Comparison of ENCODE assay signal across 8 cellular contexts in the genomic region with DNA sequence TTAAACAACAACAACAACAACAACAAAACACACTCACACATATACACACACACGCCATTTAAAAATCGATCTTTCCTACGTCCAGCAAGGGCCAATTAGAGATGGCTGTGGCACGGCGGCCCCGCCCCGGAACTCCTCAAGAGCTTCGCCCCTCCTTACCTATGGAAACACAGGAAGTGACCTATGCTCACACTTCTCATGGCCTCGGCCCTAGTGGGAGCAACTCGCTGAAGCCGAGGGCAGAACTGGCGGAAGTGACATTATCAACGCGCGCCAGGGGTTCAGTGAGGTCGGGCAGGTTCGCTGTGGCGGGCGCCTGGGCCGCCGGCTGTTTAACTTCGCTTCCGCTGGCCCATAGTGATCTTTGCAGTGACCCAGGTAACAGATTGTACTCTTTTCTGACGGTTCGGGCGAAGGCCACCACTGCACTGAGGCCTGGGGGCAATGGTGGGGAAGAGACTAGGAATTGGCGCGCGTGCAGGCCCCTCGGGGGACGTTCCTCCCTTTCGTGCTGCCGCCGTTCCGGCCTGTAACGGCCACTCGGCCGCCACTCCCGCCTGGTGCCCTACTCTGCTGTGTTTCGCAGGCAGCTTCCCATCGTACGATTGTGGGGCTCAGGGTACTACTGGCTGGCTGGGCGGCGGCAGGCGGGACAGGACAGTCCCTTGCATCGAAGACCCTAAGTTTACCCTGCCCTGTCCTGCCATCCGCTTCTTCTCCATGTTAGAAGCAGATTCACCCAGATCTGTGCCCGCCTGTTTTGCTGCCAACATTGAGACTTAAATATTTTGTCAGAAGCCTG. TPM values are rescaled to one million over a fixed set of nuclear protein-coding genes. Genes with fewer than 3 reads are reported as not detected.
DNase-seq lines count a peak whose midpoint lies in the region; ATAC-seq and TF ChIP-seq lines count a peak whose summit lies in the region.

A gene (plus strand): TSS at position 284 of the 802 bp plus-strand sequence. CDS start 2,661 bp downstream, outside the sequence.

- CTCF ChIA-PET in PC-9 (lab: Charles Lee), result no interaction called here

- H3K79me2 ChIP-seq in PC-9 (ENCODE audit: low read depth), result peaks cover 78% of the 10 kb centered on the region

- no peaks in the 10 kb centered on the region for H3K9me2 ChIP-seq in PC-9 (ENCODE audit: insufficient read depth)

- H3K4me2 ChIP-seq in PC-9, result peak within 1 kb of the TSS; percentile 95

- H3K4me3 ChIP-seq in PC-9, result peak within 1 kb of the TSS; percentile 93

- H4K20me1 ChIP-seq in PC-9 (ENCODE audit: insufficient read depth), result peaks cover 36% of the 10 kb centered on the region

- peaks cover 5% of the 10 kb centered on the region; the same call in 1 of the 2 replicates for H3F3A ChIP-seq in PC-9 (ENCODE audit: insufficient read depth, low read depth)

- TSS peak; percentile 69 for BruUV-seq in PC-9 (replicated peaks; lab: Mats Ljungman, UMichigan)

- TF ChIP-seq POLR2A in erythroblast (IDR thresholded peaks at IDR 0.05; ENCODE audit: low read length), result peak; percentile 84

- in situ Hi-C loops in KBM-7 (cut with MboI; ENCODE audit: low pct_unique_long_range_greater_than_20kb, low sequenced_read_pairs), result no loop called here

- peaks cover 37% of the 10 kb centered on the region for H3K4me1 ChIP-seq in PC-9 (replicated peaks; ENCODE audit: insufficient read depth)

- H3K27me3 ChIP-seq in PC-9 (ENCODE audit: insufficient read depth, low read depth), result no peaks in the 10 kb centered on the region

- intact Hi-C loops in PC-9 (cut with micrococcal nuclease; ENCODE audit: unreplicated experiment), result loop anchor here (2.0 kb wide), 1 partner anchor 31 kb away; a partner anchor contains a TSS

- H2AFZ ChIP-seq in PC-9, result peak within 1 kb of the TSS; percentile 96

- POLR2A ChIA-PET in PC-9 (lab: Charles Lee; ENCODE audit: unreplicated experiment), result interaction anchor here (0.6 kb wide), 2 partner anchors 19 to 853 kb away, joined by 3 to 11 read pairs; no protein-coding TSS in a partner anchor

- peak; percentile 96 for ATAC-seq in GM21723 (IDR thresholded peaks at IDR 0.05; ENCODE audit: unreplicated experiment)

- peak; percentile 94 for DNase-seq in DMS53 treated with DMSO at 0.1 percent for 48 hours (lab: John Stamatoyannopoulos, UW; ENCODE audit: unreplicated experiment)
- peak; percentile 98 for DNase-seq in KBM-7
- peak; percentile 88 to 96 for DNase-seq in PC-9
- peak; percentile 97 for DNase-seq in activated T-cell treated with anti-CD3 and anti-CD28 coated beads, Interleukin-2, amount 50 U/mL, for 1 hour
- peak; percentile 98 to 99 for DNase-seq in erythroblast (lab: John Stamatoyannopoulos, UW)
- DNase-seq in mucosa of gallbladder (ENCODE audit: low spot score), result peak; percentile 98
- DNase-seq in stimulated activated CD8-positive, alpha-beta memory T cell treated with anti-CD3 and anti-CD28 coated beads, Interleukin-4, amount 100 ng/mL, for 4 hours (ENCODE audit: low read depth in 2 of 2, low spot score in 1 of 2), result peak; percentile 96 to 97

- peaks cover 4% of the 10 kb centered on the region for H3K36me3 ChIP-seq in PC-9 (ENCODE audit: low read depth)

- peak within 1 kb of the TSS; percentile 85 for H3K27ac ChIP-seq in PC-9

- no peaks in the 10 kb centered on the region for H3K9me3 ChIP-seq in PC-9 (ENCODE audit: insufficient read depth, low read depth)

- no peak for TF ChIP-seq CTCF in PC-9 (conservative IDR thresholded peaks at IDR 0.05)

RNA-seq across cellular contexts. Expression of the gene that starts here (rescaled TPM):
- total RNA-seq in PC-9 (2021) (10.6 and 11.2 TPM in 2 replicates), mucosa of gallbladder (11.9 TPM)

Comparison
In these comparisons a context has a peak if more than half of its experiments do, and no peak if none do; other contexts are left out.
1. Peak in every context shown above with its lines: DNase-seq, ATAC-seq, H3K4me3 ChIP-seq and H3K27ac ChIP-seq.